Comparison of ENCODE assay signal across 2 cellular contexts in the genomic region with DNA sequence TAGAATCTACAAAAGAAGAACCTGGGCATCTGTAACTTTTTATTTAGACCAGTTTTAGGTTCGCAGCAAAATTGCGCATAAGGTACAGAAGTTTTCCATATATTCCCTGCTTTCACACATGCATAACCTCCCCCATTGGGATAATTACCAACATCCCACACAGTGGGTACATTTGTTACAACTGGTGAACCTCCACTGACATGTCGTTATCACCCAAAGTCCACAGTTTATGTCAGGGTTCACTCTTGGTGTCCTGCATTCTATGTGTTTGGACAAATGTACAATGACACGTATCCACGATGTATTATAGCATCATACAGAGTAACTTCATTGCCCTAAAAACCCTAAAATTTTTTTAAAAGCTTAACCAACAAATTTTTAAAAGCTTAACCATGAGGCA.
TF ChIP-seq lines count a peak whose summit lies in the region.

No MANE protein-coding gene starts in this region.

TF ChIP-seq in IMR-90, 13 proteins besides CTCF, POLR2A, EP300 and RAD21 (continued from another document):
- TF ChIP-seq, protein P1, sequence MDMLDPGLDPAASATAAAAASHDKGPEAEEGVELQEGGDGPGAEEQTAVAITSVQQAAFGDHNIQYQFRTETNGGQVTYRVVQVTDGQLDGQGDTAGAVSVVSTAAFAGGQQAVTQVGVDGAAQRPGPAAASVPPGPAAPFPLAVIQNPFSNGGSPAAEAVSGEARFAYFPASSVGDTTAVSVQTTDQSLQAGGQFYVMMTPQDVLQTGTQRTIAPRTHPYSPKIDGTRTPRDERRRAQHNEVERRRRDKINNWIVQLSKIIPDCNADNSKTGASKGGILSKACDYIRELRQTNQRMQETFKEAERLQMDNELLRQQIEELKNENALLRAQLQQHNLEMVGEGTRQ (IDR thresholded peaks at IDR 0.05; ENCODE audit: low read depth, low read length) = no peak
- no peak for TF ChIP-seq MXI1 (IDR thresholded peaks at IDR 0.05; ENCODE audit: borderline replicate concordance, low read depth, low read length)
- no peak for TF ChIP-seq MAFK (IDR thresholded peaks at IDR 0.05; ENCODE audit: low read depth, low read length)
- no peak for TF ChIP-seq MAZ (IDR thresholded peaks at IDR 0.05; ENCODE audit: borderline replicate concordance, low read depth, low read length)
- TF ChIP-seq, protein P2, sequence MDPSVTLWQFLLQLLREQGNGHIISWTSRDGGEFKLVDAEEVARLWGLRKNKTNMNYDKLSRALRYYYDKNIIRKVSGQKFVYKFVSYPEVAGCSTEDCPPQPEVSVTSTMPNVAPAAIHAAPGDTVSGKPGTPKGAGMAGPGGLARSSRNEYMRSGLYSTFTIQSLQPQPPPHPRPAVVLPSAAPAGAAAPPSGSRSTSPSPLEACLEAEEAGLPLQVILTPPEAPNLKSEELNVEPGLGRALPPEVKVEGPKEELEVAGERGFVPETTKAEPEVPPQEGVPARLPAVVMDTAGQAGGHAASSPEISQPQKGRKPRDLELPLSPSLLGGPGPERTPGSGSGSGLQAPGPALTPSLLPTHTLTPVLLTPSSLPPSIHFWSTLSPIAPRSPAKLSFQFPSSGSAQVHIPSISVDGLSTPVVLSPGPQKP (IDR thresholded peaks at IDR 0.05; ENCODE audit: borderline replicate concordance, low read depth, low read length) = no peak
- TF ChIP-seq NFE2L2 (IDR thresholded peaks at IDR 0.05; ENCODE audit: low read depth, low read length) = no peak

TF ChIP-seq in WTC11, 78 proteins besides CTCF, POLR2A, EP300 and RAD21 (continued from another document):
- TF ChIP-seq, protein P3, sequence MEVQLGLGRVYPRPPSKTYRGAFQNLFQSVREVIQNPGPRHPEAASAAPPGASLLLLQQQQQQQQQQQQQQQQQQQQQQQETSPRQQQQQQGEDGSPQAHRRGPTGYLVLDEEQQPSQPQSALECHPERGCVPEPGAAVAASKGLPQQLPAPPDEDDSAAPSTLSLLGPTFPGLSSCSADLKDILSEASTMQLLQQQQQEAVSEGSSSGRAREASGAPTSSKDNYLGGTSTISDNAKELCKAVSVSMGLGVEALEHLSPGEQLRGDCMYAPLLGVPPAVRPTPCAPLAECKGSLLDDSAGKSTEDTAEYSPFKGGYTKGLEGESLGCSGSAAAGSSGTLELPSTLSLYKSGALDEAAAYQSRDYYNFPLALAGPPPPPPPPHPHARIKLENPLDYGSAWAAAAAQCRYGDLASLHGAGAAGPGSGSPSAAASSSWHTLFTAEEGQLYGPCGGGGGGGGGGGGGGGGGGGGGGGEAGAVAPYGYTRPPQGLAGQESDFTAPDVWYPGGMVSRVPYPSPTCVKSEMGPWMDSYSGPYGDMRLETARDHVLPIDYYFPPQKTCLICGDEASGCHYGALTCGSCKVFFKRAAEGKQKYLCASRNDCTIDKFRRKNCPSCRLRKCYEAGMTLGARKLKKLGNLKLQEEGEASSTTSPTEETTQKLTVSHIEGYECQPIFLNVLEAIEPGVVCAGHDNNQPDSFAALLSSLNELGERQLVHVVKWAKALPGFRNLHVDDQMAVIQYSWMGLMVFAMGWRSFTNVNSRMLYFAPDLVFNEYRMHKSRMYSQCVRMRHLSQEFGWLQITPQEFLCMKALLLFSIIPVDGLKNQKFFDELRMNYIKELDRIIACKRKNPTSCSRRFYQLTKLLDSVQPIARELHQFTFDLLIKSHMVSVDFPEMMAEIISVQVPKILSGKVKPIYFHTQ (CRISPR knock-in tag; IDR thresholded peaks at IDR 0.05) = no peak
- TF ChIP-seq FOXJ3 (CRISPR knock-in tag; IDR thresholded peaks at IDR 0.05; ENCODE audit: borderline replicate concordance) = no peak
- TF ChIP-seq, protein P4, sequence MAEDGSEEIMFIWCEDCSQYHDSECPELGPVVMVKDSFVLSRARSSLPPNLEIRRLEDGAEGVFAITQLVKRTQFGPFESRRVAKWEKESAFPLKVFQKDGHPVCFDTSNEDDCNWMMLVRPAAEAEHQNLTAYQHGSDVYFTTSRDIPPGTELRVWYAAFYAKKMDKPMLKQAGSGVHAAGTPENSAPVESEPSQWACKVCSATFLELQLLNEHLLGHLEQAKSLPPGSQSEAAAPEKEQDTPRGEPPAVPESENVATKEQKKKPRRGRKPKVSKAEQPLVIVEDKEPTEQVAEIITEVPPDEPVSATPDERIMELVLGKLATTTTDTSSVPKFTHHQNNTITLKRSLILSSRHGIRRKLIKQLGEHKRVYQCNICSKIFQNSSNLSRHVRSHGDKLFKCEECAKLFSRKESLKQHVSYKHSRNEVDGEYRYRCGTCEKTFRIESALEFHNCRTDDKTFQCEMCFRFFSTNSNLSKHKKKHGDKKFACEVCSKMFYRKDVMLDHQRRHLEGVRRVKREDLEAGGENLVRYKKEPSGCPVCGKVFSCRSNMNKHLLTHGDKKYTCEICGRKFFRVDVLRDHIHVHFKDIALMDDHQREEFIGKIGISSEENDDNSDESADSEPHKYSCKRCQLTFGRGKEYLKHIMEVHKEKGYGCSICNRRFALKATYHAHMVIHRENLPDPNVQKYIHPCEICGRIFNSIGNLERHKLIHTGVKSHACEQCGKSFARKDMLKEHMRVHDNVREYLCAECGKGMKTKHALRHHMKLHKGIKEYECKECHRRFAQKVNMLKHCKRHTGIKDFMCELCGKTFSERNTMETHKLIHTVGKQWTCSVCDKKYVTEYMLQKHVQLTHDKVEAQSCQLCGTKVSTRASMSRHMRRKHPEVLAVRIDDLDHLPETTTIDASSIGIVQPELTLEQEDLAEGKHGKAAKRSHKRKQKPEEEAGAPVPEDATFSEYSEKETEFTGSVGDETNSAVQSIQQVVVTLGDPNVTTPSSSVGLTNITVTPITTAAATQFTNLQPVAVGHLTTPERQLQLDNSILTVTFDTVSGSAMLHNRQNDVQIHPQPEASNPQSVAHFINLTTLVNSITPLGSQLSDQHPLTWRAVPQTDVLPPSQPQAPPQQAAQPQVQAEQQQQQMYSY (CRISPR knock-in tag; IDR thresholded peaks at IDR 0.05) = no peak
- TF ChIP-seq, protein P5, sequence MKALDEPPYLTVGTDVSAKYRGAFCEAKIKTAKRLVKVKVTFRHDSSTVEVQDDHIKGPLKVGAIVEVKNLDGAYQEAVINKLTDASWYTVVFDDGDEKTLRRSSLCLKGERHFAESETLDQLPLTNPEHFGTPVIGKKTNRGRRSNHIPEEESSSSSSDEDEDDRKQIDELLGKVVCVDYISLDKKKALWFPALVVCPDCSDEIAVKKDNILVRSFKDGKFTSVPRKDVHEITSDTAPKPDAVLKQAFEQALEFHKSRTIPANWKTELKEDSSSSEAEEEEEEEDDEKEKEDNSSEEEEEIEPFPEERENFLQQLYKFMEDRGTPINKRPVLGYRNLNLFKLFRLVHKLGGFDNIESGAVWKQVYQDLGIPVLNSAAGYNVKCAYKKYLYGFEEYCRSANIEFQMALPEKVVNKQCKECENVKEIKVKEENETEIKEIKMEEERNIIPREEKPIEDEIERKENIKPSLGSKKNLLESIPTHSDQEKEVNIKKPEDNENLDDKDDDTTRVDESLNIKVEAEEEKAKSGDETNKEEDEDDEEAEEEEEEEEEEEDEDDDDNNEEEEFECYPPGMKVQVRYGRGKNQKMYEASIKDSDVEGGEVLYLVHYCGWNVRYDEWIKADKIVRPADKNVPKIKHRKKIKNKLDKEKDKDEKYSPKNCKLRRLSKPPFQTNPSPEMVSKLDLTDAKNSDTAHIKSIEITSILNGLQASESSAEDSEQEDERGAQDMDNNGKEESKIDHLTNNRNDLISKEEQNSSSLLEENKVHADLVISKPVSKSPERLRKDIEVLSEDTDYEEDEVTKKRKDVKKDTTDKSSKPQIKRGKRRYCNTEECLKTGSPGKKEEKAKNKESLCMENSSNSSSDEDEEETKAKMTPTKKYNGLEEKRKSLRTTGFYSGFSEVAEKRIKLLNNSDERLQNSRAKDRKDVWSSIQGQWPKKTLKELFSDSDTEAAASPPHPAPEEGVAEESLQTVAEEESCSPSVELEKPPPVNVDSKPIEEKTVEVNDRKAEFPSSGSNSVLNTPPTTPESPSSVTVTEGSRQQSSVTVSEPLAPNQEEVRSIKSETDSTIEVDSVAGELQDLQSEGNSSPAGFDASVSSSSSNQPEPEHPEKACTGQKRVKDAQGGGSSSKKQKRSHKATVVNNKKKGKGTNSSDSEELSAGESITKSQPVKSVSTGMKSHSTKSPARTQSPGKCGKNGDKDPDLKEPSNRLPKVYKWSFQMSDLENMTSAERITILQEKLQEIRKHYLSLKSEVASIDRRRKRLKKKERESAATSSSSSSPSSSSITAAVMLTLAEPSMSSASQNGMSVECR (CRISPR knock-in tag; IDR thresholded peaks at IDR 0.05; ENCODE audit: borderline replicate concordance) = no peak
- TF ChIP-seq EMX1 (CRISPR knock-in tag; IDR thresholded peaks at IDR 0.05) = no peak
